Comparison of ENCODE assay signal across 13 cellular contexts in genomic region chr1:163230827-163231226, GRCh38.
"Had no signal": no experiment of that assay in that cellular context is flagged by ENCODE, and none has a peak within 500 bp of the region (broad histone marks: within the 10 kb centered on the region; RNA-seq: fewer than 3 reads in every experiment).

No MANE protein-coding gene starts in this region.

- DNase-seq: activated CD4-positive, alpha-beta T cell treated with anti-CD3 and anti-CD28 coated beads for 48 hours; activated naive CD4-positive, alpha-beta T cell treated with anti-CD3 and anti-CD28 coated beads for 36 hours; foreskin melanocyte; kidney; naive B cell; retina; stimulated activated CD4-positive, alpha-beta T cell treated with anti-CD3 and anti-CD28 coated beads, Interleukin-1b, Interleukin-23, amount 100 ng/mL, for 48 hours; stimulated activated naive CD4-positive, alpha-beta T cell; substantia nigra; T-helper 1 cell; upper lobe of left lung had no signal

- H3K4me3 ChIP-seq: smooth muscle cell, upper lobe of left lung had no signal

- H3K27me3 ChIP-seq: upper lobe of left lung had no signal

- ATAC-seq: activated T-helper 17 cell treated with anti-CD3 and anti-CD28 coated beads, Interleukin-2, amount 50 U/mL, for 72 hours had no signal

- H3K27ac ChIP-seq: upper lobe of left lung had no signal

- H3K4me1 ChIP-seq: upper lobe of left lung had no signal

- H3K4me2 ChIP-seq: smooth muscle cell had no signal

- H3K36me3 ChIP-seq: upper lobe of left lung had no signal

- H3K9me3 ChIP-seq: upper lobe of left lung had no signal
